Comparison of ENCODE assay signal across 8 cellular contexts in the genomic region with DNA sequence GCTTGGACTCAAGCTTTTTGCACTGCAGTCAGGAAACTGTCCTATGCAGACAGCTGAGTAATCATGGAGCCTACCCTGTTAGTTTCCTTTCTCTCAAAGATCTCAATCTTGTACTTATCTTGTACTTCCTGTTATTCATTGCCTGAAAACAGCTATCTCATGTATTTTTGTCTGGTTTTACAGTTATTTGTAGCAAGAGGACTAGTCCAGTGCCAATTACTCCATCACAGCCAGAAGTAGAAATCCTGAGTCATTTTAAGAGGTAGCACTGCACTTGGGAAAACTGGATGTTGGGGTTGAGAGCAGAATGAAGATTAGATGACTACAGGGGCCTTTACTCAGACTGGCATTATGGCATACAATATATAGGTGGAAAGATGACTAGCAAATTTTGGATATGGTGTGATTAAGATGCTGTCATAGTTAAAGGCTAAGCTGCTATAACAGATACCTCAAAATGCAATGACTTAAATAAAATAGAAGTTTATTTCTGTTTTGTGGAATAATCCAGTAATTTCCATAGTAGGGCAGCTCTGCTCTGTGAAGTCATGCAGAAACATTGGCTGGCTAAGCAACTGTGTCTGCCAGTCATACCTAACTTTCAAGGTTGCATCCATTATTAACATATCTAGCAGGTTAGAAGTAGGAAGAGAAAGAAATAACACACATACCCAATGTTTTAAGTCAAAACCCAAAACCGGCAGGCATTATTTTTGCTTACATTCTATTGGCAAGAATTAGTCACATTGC. TPM values are rescaled to one million over a fixed set of nuclear protein-coding genes. Genes with fewer than 3 reads are reported as not detected.
DNase-seq lines count a peak whose midpoint lies in the region; ATAC-seq and TF ChIP-seq lines count a peak whose summit lies in the region.

No MANE protein-coding gene starts in this region.

- no peak overlapping the region for H3K4me3 ChIP-seq in heart left ventricle
- no peak overlapping the region for H3K4me3 ChIP-seq in neural progenitor cell

- H4K20me1 ChIP-seq in neural progenitor cell (ENCODE audit: low read depth), result no peaks in the 10 kb centered on the region

- peaks cover 0 to 15% (median 8%) of the 10 kb centered on the region in 12 donors for H3K4me1 ChIP-seq in heart left ventricle
- no peaks in the 10 kb centered on the region for H3K4me1 ChIP-seq in neural progenitor cell

- POLR2A ChIA-PET in CD4-positive, alpha-beta T cell (lab: Charles Lee), result interaction anchor here (0.5 to 2.0 kb wide), 7 partner anchors 9 to 143 kb away, joined by 3 to 29 read pairs (median 5); a partner anchor contains a TSS

- peak overlapping the region; percentile 1 for H3K27ac ChIP-seq in CD4-positive, alpha-beta T cell (ENCODE audit: low read depth, low read length)
- H3K27ac ChIP-seq in heart left ventricle (peak overlapping the region in 3 of 12 donors; percentile 8 to 78 (median 16)), neural progenitor cell (no peak overlapping the region)

- no peaks in the 10 kb centered on the region for H3K79me2 ChIP-seq in neural progenitor cell (ENCODE audit: low read depth)

- peak; percentile 91 for ATAC-seq in CD4-positive, alpha-beta T cell (ENCODE audit: poor library complexity)
- ATAC-seq in GM21390 (IDR thresholded peaks at IDR 0.05; ENCODE audit: unreplicated experiment), result peak; percentile 75
- peak; percentile 15 to 83 (median 74) for ATAC-seq in heart left ventricle

- no peaks in the 10 kb centered on the region for H3K27me3 ChIP-seq in CD4-positive, alpha-beta T cell (ENCODE audit: control insufficient read depth, insufficient read depth, low read length)
- H3K27me3 ChIP-seq in heart left ventricle, result no peaks in the 10 kb centered on the region
- no peaks in the 10 kb centered on the region for H3K27me3 ChIP-seq in neural progenitor cell

- no peaks in the 10 kb centered on the region for H3K36me3 Mint-ChIP-seq in CD4-positive, alpha-beta T cell (ENCODE audit: low read depth)
- no peaks in the 10 kb centered on the region for H3K36me3 Mint-ChIP-seq in neural progenitor cell

- TF ChIP-seq POLR2A in heart left ventricle (IDR thresholded peaks at IDR 0.05), result no peak

- H2AFZ ChIP-seq in neural progenitor cell (replicated peaks), result no peak overlapping the region

- no peak for TF ChIP-seq CTCF in CD4-positive, alpha-beta T cell (IDR thresholded peaks at IDR 0.05)
- TF ChIP-seq CTCF in heart left ventricle (IDR thresholded peaks at IDR 0.05) (no peak), neural progenitor cell (IDR thresholded peaks at IDR 0.05) (no peak)

- no peak overlapping the region for H3K9ac ChIP-seq in neural progenitor cell

- no peak overlapping the region for H3K4me2 ChIP-seq in neural progenitor cell

- no peak for DNase-seq in CD4-positive, alpha-beta T cell
- DNase-seq in SIG-M5 (lab: John Stamatoyannopoulos, UW) (peak; percentile 12), heart left ventricle (no peak), neural progenitor cell (ENCODE audit: low spot score) (no peak), foreskin melanocyte (no peak), NCI-H2227 (lab: John Stamatoyannopoulos, UW; ENCODE audit: unreplicated experiment) (no peak), epidermal melanocyte (ENCODE audit: insufficient read length, low spot score) (no peak)

- H3K27me3 Mint-ChIP-seq in CD4-positive, alpha-beta T cell, result no peaks in the 10 kb centered on the region
- peaks cover 2% of the 10 kb centered on the region for H3K27me3 Mint-ChIP-seq in neural progenitor cell (ENCODE audit: insufficient read depth, low read depth)

- peak overlapping the region; percentile 85 for H3K27ac Mint-ChIP-seq in CD4-positive, alpha-beta T cell
- H3K27ac Mint-ChIP-seq in neural progenitor cell, result no peak overlapping the region

- peaks cover 4% of the 10 kb centered on the region for H3K9me3 Mint-ChIP-seq in CD4-positive, alpha-beta T cell
- no peaks in the 10 kb centered on the region for H3K9me3 Mint-ChIP-seq in neural progenitor cell

- intact Hi-C loops in CD4-positive, alpha-beta T cell (cut with DNase I, micrococcal nuclease), result no loop called here
- intact Hi-C loops in heart left ventricle (cut with DNase I), result no loop called here

- no peaks in the 10 kb centered on the region for H3K9me3 ChIP-seq in CD4-positive, alpha-beta T cell (ENCODE audit: control insufficient read depth, low read length)
- H3K9me3 ChIP-seq in heart left ventricle (peaks cover 0 to 6% (median 0%) of the 10 kb centered on the region in 12 donors), neural progenitor cell (ENCODE audit: low read depth) (no peaks in the 10 kb centered on the region)

- H3K4me1 Mint-ChIP-seq in CD4-positive, alpha-beta T cell (ENCODE audit: low read depth), result peaks cover 28% of the 10 kb centered on the region
- peaks cover 14% of the 10 kb centered on the region for H3K4me1 Mint-ChIP-seq in neural progenitor cell

- no peaks in the 10 kb centered on the region for H3K36me3 ChIP-seq in heart left ventricle
- no peaks in the 10 kb centered on the region for H3K36me3 ChIP-seq in neural progenitor cell

- H3F3A ChIP-seq in neural progenitor cell (ENCODE audit: low read depth), result no peaks in the 10 kb centered on the region

- H3K4me3 Mint-ChIP-seq in CD4-positive, alpha-beta T cell, result peak overlapping the region; percentile 32
- no peak overlapping the region for H3K4me3 Mint-ChIP-seq in neural progenitor cell

- 92 to 97% (median 93%) methylated on average over 1 of the region's 1 CpG for WGBS in heart left ventricle, 4 donors

- CTCF ChIA-PET in CD4-positive, alpha-beta T cell (lab: Charles Lee), result interaction anchor here (1.2 kb wide), 1 partner anchor 13 kb away, joined by 3 read pairs; no protein-coding TSS in a partner anchor

RNA-seq across cellular contexts. Expression of a gene that starts 21.1 kb away (rescaled TPM):
- total RNA-seq in CD4-positive, alpha-beta T cell, result 10 to 100 TPM; 61.7 to 65.3 TPM
- total RNA-seq in heart left ventricle (100 to 1,000 TPM in 7 of 9 donors, 10 to 100 TPM in 2; 75.4 to 178 (median 145) TPM), neural progenitor cell (ENCODE audit: low replicate concordance) (19.0 and 21.9 TPM in 2 replicates)
- 100 to 1,000 TPM in 1 of 2 donors, 10 to 100 TPM in 1; 50.0 to 120 TPM for polyA plus RNA-seq in heart left ventricle

RNA-seq across cellular contexts. Expression of a gene that starts 39.3 kb away (rescaled TPM):
- total RNA-seq in CD4-positive, alpha-beta T cell, result 100 to 1,000 TPM; 124 to 130 TPM
- total RNA-seq in heart left ventricle, result 10 to 100 TPM; 37.9 to 75.4 (median 55.3) TPM
- 10 to 100 TPM; 28.8 to 50.2 TPM for polyA plus RNA-seq in heart left ventricle
- total RNA-seq in neural progenitor cell (ENCODE audit: low replicate concordance), result 15.9 and 26.5 TPM in 2 replicates
